Comparison of ENCODE assay signal across 8 cellular contexts in the genomic region with DNA sequence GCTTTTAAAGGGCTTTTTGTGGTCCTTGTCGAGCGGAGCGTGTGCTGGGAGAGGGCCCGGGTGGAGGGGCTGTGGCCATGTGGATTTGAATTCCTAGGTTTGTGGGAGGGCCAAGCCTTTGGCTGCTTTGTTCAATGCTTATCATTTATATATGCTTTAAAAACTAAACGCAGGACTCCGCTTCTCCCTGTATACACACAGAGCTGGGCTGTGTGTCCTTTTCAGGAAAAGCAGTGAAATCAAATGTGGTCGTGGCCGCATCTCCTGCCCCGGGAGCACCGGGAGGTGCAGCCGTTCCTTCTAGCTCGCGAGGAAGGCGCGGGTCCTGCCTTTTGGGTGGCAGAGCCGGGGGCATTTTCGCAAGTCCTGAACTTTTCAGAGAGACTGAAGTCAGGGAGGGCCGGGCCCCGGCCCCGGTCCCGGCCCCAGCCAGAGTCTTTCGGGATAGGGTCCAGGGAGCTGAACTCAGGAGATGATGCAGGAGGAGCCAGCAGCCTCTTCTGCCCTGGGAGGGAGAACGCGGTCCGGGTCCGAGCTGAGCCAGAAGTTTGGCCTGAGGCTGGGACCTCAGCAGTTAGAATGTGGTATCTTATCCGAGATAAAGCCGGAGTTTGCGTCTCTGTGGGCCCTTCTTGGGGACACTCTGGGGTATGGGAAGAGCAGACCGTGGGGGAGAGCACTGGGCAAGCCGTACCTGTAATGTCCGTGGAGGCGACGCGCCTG.
A peak's percentile ranks its signal among the peaks of the same experiment; 100 is the strongest.
DNase-seq lines count a peak whose midpoint lies in the region; ATAC-seq and TF ChIP-seq lines count a peak whose summit lies in the region.

No MANE protein-coding gene starts in this region.

- no peaks in the 10 kb centered on the region for H3K27me3 Mint-ChIP-seq in activated B cell treated with CpG ODN at 0.5 μM for 24 hours
- H3K27me3 Mint-ChIP-seq in naive thymus-derived CD4-positive, alpha-beta T cell, result peaks cover 0 to 16% (median 11%) of the 10 kb centered on the region in 5 donors

- peak overlapping the region; percentile 80 for H3K27ac Mint-ChIP-seq in activated B cell treated with CpG ODN at 0.5 μM for 24 hours
- peak overlapping the region in 6 of 9 donors; percentile 32 to 87 (median 46) for H3K27ac Mint-ChIP-seq in naive thymus-derived CD4-positive, alpha-beta T cell

- CTCF ChIA-PET in activated B cell treated with CpG ODN at 0.5 μM for 24 hours (lab: Charles Lee), result interaction anchor here (1.1 to 4.1 kb wide), 5 partner anchors 80 to 146 kb away, joined by 3 to 25 read pairs (median 6); no protein-coding TSS in a partner anchor
- CTCF ChIA-PET in naive thymus-derived CD4-positive, alpha-beta T cell (lab: Charles Lee), result interaction anchor here (1.2 kb wide), 1 partner anchor 146 kb away, joined by 5 read pairs; no protein-coding TSS in a partner anchor

- no peaks in the 10 kb centered on the region for H3K36me3 ChIP-seq in BLaER1 treated with 17β-estradiol and CSF1 and Interleukin-3, amounts not matched to agents 10 nM and 100 nM
- no peaks in the 10 kb centered on the region for H3K36me3 ChIP-seq in naive thymus-derived CD4-positive, alpha-beta T cell (ENCODE audit: control insufficient read depth in 2 of 3, insufficient read depth in 3 of 3, low read length in 3 of 3)

- no peak overlapping the region for H3K27ac ChIP-seq in BLaER1 treated with 17β-estradiol and CSF1 and Interleukin-3, amounts not matched to agents 10 nM and 100 nM
- no peak overlapping the region for H3K27ac ChIP-seq in naive thymus-derived CD4-positive, alpha-beta T cell (ENCODE audit: low read depth, low read length)

- H3K4me1 ChIP-seq in BLaER1 treated with 17β-estradiol and CSF1 and Interleukin-3, amounts not matched to agents 10 nM and 100 nM, result peaks cover 16 to 38% (median 31%) of the 10 kb centered on the region in 10 experiments; a peak in 19 of 20 replicates
- peaks cover 5 to 10% of the 10 kb centered on the region in 2 donors for H3K4me1 ChIP-seq in naive thymus-derived CD4-positive, alpha-beta T cell (ENCODE audit: control insufficient read depth in 2 of 2, insufficient read depth in 2 of 2, low read length in 2 of 2)

- DNase-seq in HK-2 (ENCODE audit: unreplicated experiment) (peak; percentile 59), activated B cell treated with CpG ODN at 0.5 μM for 24 hours (peak; percentile 30), epithelial cell of esophagus (ENCODE audit: low read depth) (peak; percentile 43), GDM1 (lab: John Stamatoyannopoulos, UW) (no peak)
- peak in 3 of 9 donors; percentile 11 to 45 (median 18) for DNase-seq in naive thymus-derived CD4-positive, alpha-beta T cell

- peak overlapping the region; percentile 51 to 75 (median 64) for H3K4me3 ChIP-seq in BLaER1 treated with 17β-estradiol and CSF1 and Interleukin-3, amounts not matched to agents 10 nM and 100 nM
- peak overlapping the region; percentile 70 for H3K4me3 ChIP-seq in epithelial cell of esophagus (ENCODE audit: low read length)
- peak overlapping the region; percentile 83 for H3K4me3 ChIP-seq in naive thymus-derived CD4-positive, alpha-beta T cell (ENCODE audit: low read length)

- TF ChIP-seq CTCF in activated B cell treated with CpG ODN at 0.5 μM for 24 hours (IDR thresholded peaks at IDR 0.05), result no peak
- no peak for TF ChIP-seq CTCF in epithelial cell of esophagus (IDR thresholded peaks at IDR 0.05; ENCODE audit: insufficient read depth, low read depth, low read length, missing control alignments)

- peaks cover 0 to 20% (median 10%) of the 10 kb centered on the region in 11 experiments; a peak in 11 of 22 replicates for H4K20me1 ChIP-seq in BLaER1 treated with 17β-estradiol and CSF1 and Interleukin-3, amounts not matched to agents 10 nM and 100 nM

- H3K9me3 ChIP-seq in BLaER1 treated with 17β-estradiol and CSF1 and Interleukin-3, amounts not matched to agents 10 nM and 100 nM (replicated peaks in 1 of 11), result no peaks in the 10 kb centered on the region
- no peaks in the 10 kb centered on the region for H3K9me3 ChIP-seq in naive thymus-derived CD4-positive, alpha-beta T cell (ENCODE audit: control insufficient read depth in 2 of 3, low read length in 3 of 3)

- peak overlapping the region; percentile 99 for H3K4me3 Mint-ChIP-seq in activated B cell treated with CpG ODN at 0.5 μM for 24 hours
- H3K4me3 Mint-ChIP-seq in naive thymus-derived CD4-positive, alpha-beta T cell, result peak overlapping the region; percentile 87 to 99 (median 92)

- no peaks in the 10 kb centered on the region for H3K9me3 Mint-ChIP-seq in activated B cell treated with CpG ODN at 0.5 μM for 24 hours
- H3K9me3 Mint-ChIP-seq in naive thymus-derived CD4-positive, alpha-beta T cell, result peaks cover 0 to 1% (median 0%) of the 10 kb centered on the region in 11 donors

- peak; percentile 26 for ATAC-seq in GM19455 (IDR thresholded peaks at IDR 0.05; ENCODE audit: unreplicated experiment)
- peak; percentile 2 for ATAC-seq in activated B cell treated with CpG ODN at 0.5 μM for 24 hours (ENCODE audit: low read depth)
- peak; percentile 6 for ATAC-seq in naive thymus-derived CD4-positive, alpha-beta T cell
- no peak for ATAC-seq in GM19328 (IDR thresholded peaks at IDR 0.05; ENCODE audit: unreplicated experiment)

- intact Hi-C loops in activated B cell treated with CpG ODN at 0.5 μM for 24 hours (cut with micrococcal nuclease), result loop anchor here (1.0 to 2.0 kb wide), 8 partner anchors 9 to 207 kb away; partner anchors contain the start of gene TXN
- intact Hi-C loops in naive thymus-derived CD4-positive, alpha-beta T cell (cut with micrococcal nuclease), result loop anchor here (1.0 to 5.0 kb wide), 15 partner anchors 9 to 208 kb away; partner anchors contain the start of gene TXN (in 2 of the 2)

- peaks cover 58% of the 10 kb centered on the region for H3K4me1 Mint-ChIP-seq in activated B cell treated with CpG ODN at 0.5 μM for 24 hours
- peaks cover 23 to 57% (median 38%) of the 10 kb centered on the region in 7 donors for H3K4me1 Mint-ChIP-seq in naive thymus-derived CD4-positive, alpha-beta T cell

- peaks cover 54 to 67% (median 56%) of the 10 kb centered on the region in 11 experiments for H3K27me3 ChIP-seq in BLaER1 treated with 17β-estradiol and CSF1 and Interleukin-3, amounts not matched to agents 10 nM and 100 nM
- H3K27me3 ChIP-seq in naive thymus-derived CD4-positive, alpha-beta T cell (ENCODE audit: control insufficient read depth in 2 of 2, insufficient read depth in 2 of 2, low read length in 2 of 2), result no peaks in the 10 kb centered on the region

- H3K4me2 ChIP-seq in BLaER1 treated with 17β-estradiol and CSF1 and Interleukin-3, amounts not matched to agents 10 nM and 100 nM, result peak overlapping the region; percentile 94 to 100 (median 99)

- peaks cover 46% of the 10 kb centered on the region for H3K36me3 Mint-ChIP-seq in activated B cell treated with CpG ODN at 0.5 μM for 24 hours (ENCODE audit: low read depth)
- peaks cover 0 to 18% (median 0%) of the 10 kb centered on the region in 5 donors for H3K36me3 Mint-ChIP-seq in naive thymus-derived CD4-positive, alpha-beta T cell

- POLR2A ChIA-PET in activated B cell treated with CpG ODN at 0.5 μM for 24 hours (lab: Charles Lee), result interaction anchor here (0.9 to 12.0 kb wide), 16 partner anchors 9 to 142 kb away, joined by 3 to 412 read pairs (median 6); no protein-coding TSS in a partner anchor
- POLR2A ChIA-PET in naive thymus-derived CD4-positive, alpha-beta T cell (lab: Charles Lee), result interaction anchor here (0.7 to 3.0 kb wide), 4 partner anchors 49 to 138 kb away, joined by 3 to 11 read pairs (median 3); no protein-coding TSS in a partner anchor

- peak overlapping the region; percentile 3 to 69 (median 50); a peak in 14 of 22 replicates for H3K9ac ChIP-seq in BLaER1 treated with 17β-estradiol and CSF1 and Interleukin-3, amounts not matched to agents 10 nM and 100 nM
